In the genomic region with DNA sequence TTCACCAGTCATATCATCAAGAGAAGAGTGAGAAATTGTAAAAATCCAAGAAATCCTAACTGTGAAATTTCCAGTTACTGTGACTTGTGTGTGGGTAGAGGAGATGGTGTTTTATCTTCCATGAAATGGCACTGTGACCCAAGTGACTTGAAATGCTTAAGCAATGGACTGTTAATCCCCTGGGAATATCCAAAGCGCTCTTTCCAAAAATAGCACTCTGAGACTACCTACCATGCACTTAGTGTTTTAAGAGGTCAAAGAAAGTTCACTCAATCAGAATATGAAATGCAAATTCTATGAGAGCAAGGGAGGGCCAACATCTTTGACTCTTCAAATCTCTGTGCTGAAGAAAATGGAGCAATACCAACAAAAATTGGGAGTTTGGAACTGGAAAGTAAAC, we compare ENCODE assay signal across 20 cellular contexts.
"Had no signal": no experiment of that assay in that cellular context is flagged by ENCODE, and none has a peak within 500 bp of the region (broad histone marks: within the 10 kb centered on the region; RNA-seq: fewer than 3 reads in every experiment).

No MANE protein-coding gene starts in this region.

- H3K4me3 ChIP-seq: gastrocnemius medialis, pancreas, vagina had no signal

- H3K4me3 Mint-ChIP-seq: activated CD4-positive, alpha-beta memory T cell treated with anti-CD3 and anti-CD28 coated beads, Interleukin-2, amount 10 ng/mL, durations not matched to agents 7 days and 5 days; activated CD8-positive, alpha-beta memory T cell treated with anti-CD3 and anti-CD28 coated beads, Interleukin-2, amount 10 ng/mL, durations not matched to agents 7 days and 5 days; activated naive CD8-positive, alpha-beta T cell; dendritic cell treated with granulocyte-macrophage colony-stimulating factor and Interleukin-4, amounts not matched to agents 40 ng/mL and 50 ng/mL, for 4 days; naive thymus-derived CD8-positive, alpha-beta T cell; stimulated activated naive CD8-positive, alpha-beta T cell treated with anti-CD3 and anti-CD28 coated beads, Interleukin-15, Interleukin-2, amounts not matched to agents 100 ng/mL and 50 ng/mL, for 24 hours had no signal

- H3K27ac ChIP-seq: gastrocnemius medialis, neutrophil, pancreas, vagina had no signal

- DNase-seq: activated CD4-positive, alpha-beta memory T cell treated with anti-CD3 and anti-CD28 coated beads, Interleukin-2, amount 10 ng/mL, durations not matched to agents 7 days and 5 days; activated CD4-positive, alpha-beta T cell treated with anti-CD3 and anti-CD28 coated beads for 48 hours; activated CD4-positive, CD25-positive, alpha-beta regulatory T cell; activated CD8-positive, alpha-beta memory T cell treated with anti-CD3 and anti-CD28 coated beads, Interleukin-2, amount 10 ng/mL, durations not matched to agents 7 days and 5 days; effector CD8-positive, alpha-beta T cell; gastrocnemius medialis; head of caudate nucleus; kidney; mesenchymal stem cell; naive thymus-derived CD8-positive, alpha-beta T cell; pancreas; stimulated activated CD4-positive, alpha-beta T cell treated with anti-CD3 and anti-CD28 coated beads, Interleukin-2, amount 100 ng/mL, for 24 hours; T1000; trophoblast cell had no signal

- H3K36me3 Mint-ChIP-seq: activated CD8-positive, alpha-beta memory T cell treated with anti-CD3 and anti-CD28 coated beads, Interleukin-2, amount 10 ng/mL, durations not matched to agents 7 days and 5 days; activated naive CD8-positive, alpha-beta T cell; naive thymus-derived CD8-positive, alpha-beta T cell had no signal

- H3K4me1 Mint-ChIP-seq: activated CD4-positive, alpha-beta memory T cell treated with anti-CD3 and anti-CD28 coated beads, Interleukin-2, amount 10 ng/mL, durations not matched to agents 7 days and 5 days; activated CD8-positive, alpha-beta memory T cell treated with anti-CD3 and anti-CD28 coated beads, Interleukin-2, amount 10 ng/mL, durations not matched to agents 7 days and 5 days; naive thymus-derived CD8-positive, alpha-beta T cell had no signal

- H3K27me3 Mint-ChIP-seq: activated CD4-positive, alpha-beta memory T cell treated with anti-CD3 and anti-CD28 coated beads, Interleukin-2, amount 10 ng/mL, durations not matched to agents 7 days and 5 days; activated CD8-positive, alpha-beta memory T cell treated with anti-CD3 and anti-CD28 coated beads, Interleukin-2, amount 10 ng/mL, durations not matched to agents 7 days and 5 days; activated naive CD8-positive, alpha-beta T cell; dendritic cell treated with granulocyte-macrophage colony-stimulating factor and Interleukin-4, amounts not matched to agents 40 ng/mL and 50 ng/mL, for 4 days; naive thymus-derived CD8-positive, alpha-beta T cell; stimulated activated naive CD8-positive, alpha-beta T cell treated with anti-CD3 and anti-CD28 coated beads, Interleukin-15, Interleukin-2, amounts not matched to agents 100 ng/mL and 50 ng/mL, for 24 hours had no signal

- H3K27me3 ChIP-seq: gastrocnemius medialis, neutrophil, pancreas, vagina had no signal

- H3K36me3 ChIP-seq: gastrocnemius medialis, neutrophil, pancreas, vagina had no signal

- ATAC-seq: activated CD8-positive, alpha-beta memory T cell treated with anti-CD3 and anti-CD28 coated beads, Interleukin-2, amount 10 ng/mL, durations not matched to agents 7 days and 5 days; esophagus mucosa; naive thymus-derived CD8-positive, alpha-beta T cell; pancreas had no signal

- H3K9me3 ChIP-seq: gastrocnemius medialis, neutrophil, pancreas, vagina had no signal

- H3K4me1 ChIP-seq: pancreas, vagina had no signal

- H3K27ac Mint-ChIP-seq: activated CD4-positive, alpha-beta memory T cell treated with anti-CD3 and anti-CD28 coated beads, Interleukin-2, amount 10 ng/mL, durations not matched to agents 7 days and 5 days; activated CD8-positive, alpha-beta memory T cell treated with anti-CD3 and anti-CD28 coated beads, Interleukin-2, amount 10 ng/mL, durations not matched to agents 7 days and 5 days; activated naive CD8-positive, alpha-beta T cell; dendritic cell treated with granulocyte-macrophage colony-stimulating factor and Interleukin-4, amounts not matched to agents 40 ng/mL and 50 ng/mL, for 4 days; naive thymus-derived CD8-positive, alpha-beta T cell; stimulated activated naive CD8-positive, alpha-beta T cell treated with anti-CD3 and anti-CD28 coated beads, Interleukin-15, Interleukin-2, amounts not matched to agents 100 ng/mL and 50 ng/mL, for 24 hours had no signal

- H3K9me3 Mint-ChIP-seq: activated CD4-positive, alpha-beta memory T cell treated with anti-CD3 and anti-CD28 coated beads, Interleukin-2, amount 10 ng/mL, durations not matched to agents 7 days and 5 days had no signal
